ENCODE assay signal across 10 cellular contexts in the genomic region with DNA sequence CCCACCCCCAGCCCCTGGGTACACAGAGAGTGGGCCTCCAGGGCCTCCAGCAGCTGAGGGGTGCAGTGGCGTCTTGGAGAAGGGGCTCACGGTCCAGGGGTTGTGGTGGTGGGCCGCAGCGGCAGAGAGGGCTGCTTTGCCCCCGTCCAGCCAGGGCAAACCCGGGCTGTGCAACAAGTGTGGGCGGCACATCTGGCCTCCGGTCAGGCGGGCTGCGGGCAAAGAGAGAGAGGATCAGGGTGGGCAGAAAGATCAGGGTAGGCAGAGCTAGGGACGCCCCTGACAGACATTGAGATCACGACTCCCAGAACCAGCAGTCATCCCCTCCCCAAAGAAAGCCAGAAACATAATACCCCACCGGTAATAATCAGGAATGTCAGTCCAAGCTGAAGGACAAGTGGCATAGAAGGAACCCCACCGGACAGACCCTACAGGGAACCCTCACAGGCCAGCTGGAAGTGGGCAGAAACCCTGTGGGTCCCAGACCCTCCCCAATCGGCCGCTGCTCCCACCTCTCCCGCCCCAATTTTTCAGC. TPM values are rescaled to one million over a fixed set of nuclear protein-coding genes. Genes with fewer than 3 reads are reported as not detected.
DNase-seq lines count a peak whose midpoint lies in the region; ATAC-seq and TF ChIP-seq lines count a peak whose summit lies in the region.
"Had no signal": no experiment of that assay in that cellular context is flagged by ENCODE, and none has a peak within 500 bp of the region (broad histone marks: within the 10 kb centered on the region; RNA-seq: fewer than 3 reads in every experiment).

No MANE protein-coding gene starts in this region.

- no peaks in the 10 kb centered on the region for H3K79me2 ChIP-seq in parathyroid adenoma

- no peak for TF ChIP-seq POLR2A in esophagus squamous epithelium (IDR thresholded peaks at IDR 0.05)

- peak overlapping the region; percentile 74 for H3K4me3 ChIP-seq in RWPE2 (ENCODE audit: severe bottlenecking)
- peak overlapping the region; percentile 38 to 62 (median 50) for H3K4me3 ChIP-seq in esophagus squamous epithelium
- H3K4me3 ChIP-seq in parathyroid adenoma (ENCODE audit: low read depth, low read length) = peak overlapping the region; percentile 75

- peak; percentile 62 for DNase-seq in CMK (ENCODE audit: low read depth)
- peak; percentile 56 for DNase-seq in RWPE2 (ENCODE audit: low spot score)
- DNase-seq in esophagus squamous epithelium (lab: John Stamatoyannopoulos, UW) = no peak
- DNase-seq in germinal center (ENCODE audit: low spot score) = no peak
- no peak for DNase-seq in posterior cingulate gyrus
- no peak for DNase-seq in cerebellum (ENCODE audit: low spot score)
- DNase-seq in globus pallidus (ENCODE audit: low spot score) = no peak
- DNase-seq: activated effector memory CD4-positive, alpha-beta T cell treated with Interleukin-2 at 50 U/mL for 16 hours had no signal

- no peak overlapping the region for H3K27ac ChIP-seq in RWPE2 (ENCODE audit: poor library complexity, severe bottlenecking)
- H3K27ac ChIP-seq in esophagus squamous epithelium = peak overlapping the region in 3 of 4 donors; percentile 76 to 86 (median 80)
- H3K27ac ChIP-seq in parathyroid adenoma = no peak overlapping the region

- no peak overlapping the region for H3K9ac ChIP-seq in parathyroid adenoma

- H3K36me3 ChIP-seq in RWPE2 (ENCODE audit: low read depth) (no peaks in the 10 kb centered on the region), esophagus squamous epithelium (no peaks in the 10 kb centered on the region), parathyroid adenoma (ENCODE audit: control insufficient read depth, insufficient read depth, low read length) (no peaks in the 10 kb centered on the region)

- no peak overlapping the region for H2AFZ ChIP-seq in parathyroid adenoma

- no peaks in the 10 kb centered on the region for H3K27me3 ChIP-seq in RWPE2 (ENCODE audit: insufficient read depth, poor library complexity, severe bottlenecking)
- peaks cover 42 to 100% (median 71%) of the 10 kb centered on the region in 4 donors for H3K27me3 ChIP-seq in esophagus squamous epithelium
- H3K27me3 ChIP-seq in parathyroid adenoma (ENCODE audit: control insufficient read depth, insufficient read depth, low read length) = no peaks in the 10 kb centered on the region

- H3K9me3 ChIP-seq in RWPE2 (ENCODE audit: severe bottlenecking) = no peaks in the 10 kb centered on the region
- no peaks in the 10 kb centered on the region for H3K9me3 ChIP-seq in esophagus squamous epithelium
- H3K9me3 ChIP-seq in parathyroid adenoma (ENCODE audit: control insufficient read depth, low read length) = no peaks in the 10 kb centered on the region

- WGBS in esophagus squamous epithelium, 2 donors = 10 to 14% methylated on average over 2 to 15 of the region's 17 CpGs

- no peak for ATAC-seq in RWPE2 (ENCODE audit: low read depth)
- ATAC-seq: left lobe of liver had no signal

- intact Hi-C loops in esophagus squamous epithelium (cut with DNase I) (no loop called here), posterior cingulate gyrus (cut with DNase I) (no loop called here)

- H3K4me1 ChIP-seq in RWPE2 (ENCODE audit: insufficient read depth, poor library complexity, severe bottlenecking) (no peaks in the 10 kb centered on the region), esophagus squamous epithelium (peaks cover 35 to 92% (median 41%) of the 10 kb centered on the region in 3 donors), parathyroid adenoma (peaks cover 4% of the 10 kb centered on the region)

- no peak for TF ChIP-seq CTCF in RWPE2 (IDR thresholded peaks at IDR 0.05; ENCODE audit: poor library complexity, severe bottlenecking)
- TF ChIP-seq CTCF in esophagus squamous epithelium (IDR thresholded peaks at IDR 0.05) = no peak
- no peak for TF ChIP-seq CTCF in parathyroid adenoma (IDR thresholded peaks at IDR 0.05)

- H3K4me2 ChIP-seq in parathyroid adenoma (ENCODE audit: low read length) = peak overlapping the region; percentile 93

RNA-seq across cellular contexts. Expression of gene GATA2, which starts 6.8 kb away (rescaled TPM):
- total RNA-seq in esophagus squamous epithelium = 10 to 100 TPM in 1 of 4 donors, 1 to 10 TPM in 3; 1.6 to 12.8 (median 1.9) TPM
- 2.0 TPM for total RNA-seq in cerebellum

RNA-seq across cellular contexts. Expression of gene DNAJB8, which starts 19.5 kb away (rescaled TPM):
- not detected for total RNA-seq in esophagus squamous epithelium
- not detected for total RNA-seq in cerebellum
- total RNA-seq: left lobe of liver had no signal

Comparison
In these comparisons a context has a peak if more than half of its experiments do, and no peak if none do; other contexts are left out.
1. DNase-seq: peak in CMK (single experiment) and RWPE2 (single experiment); none in esophagus squamous epithelium (single experiment), germinal center (single experiment), posterior cingulate gyrus (0 of 10), cerebellum (single experiment) and globus pallidus (single experiment).
2. H3K27ac ChIP-seq: peak in esophagus squamous epithelium (3 of 4); none in RWPE2 (single experiment) and parathyroid adenoma (single experiment).
3. Peak in every context shown above with its lines, with median percentiles within 50 percentile points of each other: H3K4me3 ChIP-seq.